13 cellular contexts compared by ENCODE assay signal in the genomic region with DNA sequence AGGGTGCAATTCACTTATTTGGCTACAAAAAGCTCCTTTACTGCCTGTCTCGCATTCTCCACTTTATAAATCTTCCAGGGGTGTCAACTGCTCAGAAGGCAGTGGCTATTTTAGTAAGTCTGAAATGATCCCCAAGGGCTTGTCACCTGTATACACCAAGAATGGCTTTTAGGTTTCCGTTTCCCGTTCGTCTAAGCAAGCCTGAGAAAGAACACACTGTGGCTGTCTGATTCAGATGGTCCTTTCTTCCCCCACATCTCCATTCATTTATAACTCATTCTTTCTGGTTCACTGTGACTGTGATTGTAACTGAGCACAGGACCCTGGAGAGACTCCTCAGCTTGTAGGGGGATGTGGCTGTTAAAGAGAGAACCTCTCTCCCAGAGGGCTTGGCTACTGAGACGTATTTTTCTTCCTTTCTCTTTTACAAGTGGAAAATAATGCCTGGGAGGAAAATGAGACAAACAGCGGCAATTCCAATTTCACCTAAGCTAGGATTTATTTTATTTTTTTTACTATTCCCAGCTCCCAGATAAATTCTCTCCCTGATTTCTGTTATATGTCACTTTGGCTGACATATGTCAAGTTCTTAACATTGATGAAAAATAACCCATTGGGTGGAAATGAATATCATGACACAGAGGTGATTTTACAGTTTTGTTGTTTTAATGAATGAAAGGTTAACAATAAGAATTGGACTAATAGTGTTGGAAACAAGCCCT.
A peak's percentile ranks its signal among the peaks of the same experiment; 100 is the strongest.
DNase-seq lines count a peak whose midpoint lies in the region; ATAC-seq and TF ChIP-seq lines count a peak whose summit lies in the region.
"Had no signal": no experiment of that assay in that cellular context is flagged by ENCODE, and none has a peak within 500 bp of the region (broad histone marks: within the 10 kb centered on the region; RNA-seq: fewer than 3 reads in every experiment).

No MANE protein-coding gene starts in this region.

- intact Hi-C loops in activated CD4-positive, alpha-beta T cell treated with anti-CD3 and anti-CD28 coated beads for 36 hours (cut with DNase I, micrococcal nuclease) = loop anchor here (1.0 to 5.0 kb wide), 9 partner anchors 13 to 478 kb away; no protein-coding TSS in a partner anchor

- peaks cover 40% of the 10 kb centered on the region for H3K4me1 ChIP-seq in Karpas-422 (ENCODE audit: low read length)

- peak; percentile 72 for ATAC-seq in activated CD4-positive, alpha-beta T cell treated with anti-CD3 and anti-CD28 coated beads for 36 hours
- ATAC-seq in GM21390 (IDR thresholded peaks at IDR 0.05; ENCODE audit: unreplicated experiment) = peak; percentile 33
- ATAC-seq in GM19328 (IDR thresholded peaks at IDR 0.05; ENCODE audit: unreplicated experiment) = no peak
- ATAC-seq: GM23338, heart right ventricle had no signal

- no peak overlapping the region for H3K4me3 ChIP-seq in Karpas-422 (ENCODE audit: low read length)
- H3K4me3 ChIP-seq: GM23338, heart right ventricle had no signal

- CTCF ChIA-PET in activated CD4-positive, alpha-beta T cell treated with anti-CD3 and anti-CD28 coated beads for 36 hours (lab: Charles Lee) = interaction anchor here (0.5 to 1.5 kb wide), 5 partner anchors 10 to 859 kb away, joined by 3 to 4 read pairs (median 3); no protein-coding TSS in a partner anchor

- H4K20me1 ChIP-seq in Karpas-422 (ENCODE audit: insufficient read depth, low read depth, low read length) = no peaks in the 10 kb centered on the region

- no peaks in the 10 kb centered on the region for H3K9me2 ChIP-seq in Karpas-422 (replicated peaks; ENCODE audit: insufficient read depth, low read length)

- TF ChIP-seq CTCF in nephron progenitor cell (IDR thresholded peaks at IDR 0.05) = no peak

- no peaks in the 10 kb centered on the region for H3K9me3 ChIP-seq in Karpas-422 (ENCODE audit: low read length)

- H3K4me3 Mint-ChIP-seq in activated CD4-positive, alpha-beta T cell treated with anti-CD3 and anti-CD28 coated beads for 36 hours = no peak overlapping the region
- no peak overlapping the region for H3K4me3 Mint-ChIP-seq in nephron progenitor cell
- H3K4me3 Mint-ChIP-seq: GM23338 had no signal

- H3K4me1 Mint-ChIP-seq in activated CD4-positive, alpha-beta T cell treated with anti-CD3 and anti-CD28 coated beads for 36 hours = peaks cover 59% of the 10 kb centered on the region
- H3K4me1 Mint-ChIP-seq in nephron progenitor cell = peaks cover 33% of the 10 kb centered on the region

- H2AFZ ChIP-seq in Karpas-422 (ENCODE audit: low read length) = 0 out of 2 replicates have a peak overlapping the region, but pooled peaks have one; percentile 24
- H2AFZ ChIP-seq: GM23338 had no signal

- H3K27me3 Mint-ChIP-seq in activated CD4-positive, alpha-beta T cell treated with anti-CD3 and anti-CD28 coated beads for 36 hours = no peaks in the 10 kb centered on the region
- H3K27me3 Mint-ChIP-seq in nephron progenitor cell (ENCODE audit: low read depth, poor library complexity) = no peaks in the 10 kb centered on the region

- H3K9ac ChIP-seq in Karpas-422 (ENCODE audit: low read length) = peak overlapping the region; percentile 24; the same call in 1 of the 2 replicates

- peak overlapping the region; percentile 55 for H3K4me2 ChIP-seq in Karpas-422 (ENCODE audit: low read depth, low read length, poor library complexity, severe bottlenecking)
- H3K4me2 ChIP-seq: GM23338 had no signal

- no peaks in the 10 kb centered on the region for H3K27me3 ChIP-seq in Karpas-422 (ENCODE audit: low read length)
- H3K27me3 ChIP-seq: heart right ventricle had no signal

- no peak overlapping the region for H3K27ac ChIP-seq in Karpas-422 (ENCODE audit: low read length)
- H3K27ac ChIP-seq: heart right ventricle had no signal

- no peaks in the 10 kb centered on the region for H3K36me3 Mint-ChIP-seq in activated CD4-positive, alpha-beta T cell treated with anti-CD3 and anti-CD28 coated beads for 36 hours (ENCODE audit: low read depth)
- no peaks in the 10 kb centered on the region for H3K36me3 Mint-ChIP-seq in nephron progenitor cell (ENCODE audit: low read depth)

- H3K36me3 ChIP-seq in Karpas-422 (ENCODE audit: insufficient read depth, low read length) = no peaks in the 10 kb centered on the region
- H3K36me3 ChIP-seq: heart right ventricle had no signal

- POLR2A ChIA-PET in activated CD4-positive, alpha-beta T cell treated with anti-CD3 and anti-CD28 coated beads for 36 hours (lab: Charles Lee) = interaction anchor here (1.0 to 1.4 kb wide), 4 partner anchors 40 to 460 kb away, joined by 4 to 7 read pairs (median 5); a partner anchor contains a TSS

- peaks cover 3% of the 10 kb centered on the region for H3K9me3 Mint-ChIP-seq in activated CD4-positive, alpha-beta T cell treated with anti-CD3 and anti-CD28 coated beads for 36 hours (ENCODE audit: low read depth)
- peaks cover 15% of the 10 kb centered on the region for H3K9me3 Mint-ChIP-seq in nephron progenitor cell

- peak overlapping the region; percentile 87 for H3K27ac Mint-ChIP-seq in activated CD4-positive, alpha-beta T cell treated with anti-CD3 and anti-CD28 coated beads for 36 hours
- H3K27ac Mint-ChIP-seq in nephron progenitor cell = peak overlapping the region; percentile 29
- H3K27ac Mint-ChIP-seq: GM23338 had no signal

- peak; percentile 43 for DNase-seq in activated CD4-positive, alpha-beta T cell treated with anti-CD3 and anti-CD28 coated beads for 36 hours
- no peak for DNase-seq in activated CD4-positive, alpha-beta T cell treated with anti-CD3 and anti-CD28 coated beads, Interleukin-2, amount 50 U/mL, for 4 hours
- DNase-seq in Karpas-422 = peak; percentile 65
- DNase-seq in nephron progenitor cell = no peak
- DNase-seq in NCI-H2029 (lab: John Stamatoyannopoulos, UW) = no peak
- DNase-seq in islet precursor cell = no peak
- DNase-seq: heart right ventricle, mesendoderm, NCI-H2081 treated with DMSO at 0.1 percent for 48 hours, SIG-M5 had no signal

- H3K79me2 ChIP-seq in Karpas-422 (ENCODE audit: low read length) = no peaks in the 10 kb centered on the region

Comparison
In these comparisons a context has a peak if more than half of its experiments do, and no peak if none do; other contexts are left out.
1. DNase-seq: peak in activated CD4-positive, alpha-beta T cell treated with anti-CD3 and anti-CD28 coated beads for 36 hours (single experiment) and Karpas-422 (single experiment); none in activated CD4-positive, alpha-beta T cell treated with anti-CD3 and anti-CD28 coated beads, Interleukin-2, amount 50 U/mL, for 4 hours (0 of 2), nephron progenitor cell (single experiment), NCI-H2029 (single experiment) and islet precursor cell (single experiment).